ENCODE assay signal across 1 cellular context in the genomic region with DNA sequence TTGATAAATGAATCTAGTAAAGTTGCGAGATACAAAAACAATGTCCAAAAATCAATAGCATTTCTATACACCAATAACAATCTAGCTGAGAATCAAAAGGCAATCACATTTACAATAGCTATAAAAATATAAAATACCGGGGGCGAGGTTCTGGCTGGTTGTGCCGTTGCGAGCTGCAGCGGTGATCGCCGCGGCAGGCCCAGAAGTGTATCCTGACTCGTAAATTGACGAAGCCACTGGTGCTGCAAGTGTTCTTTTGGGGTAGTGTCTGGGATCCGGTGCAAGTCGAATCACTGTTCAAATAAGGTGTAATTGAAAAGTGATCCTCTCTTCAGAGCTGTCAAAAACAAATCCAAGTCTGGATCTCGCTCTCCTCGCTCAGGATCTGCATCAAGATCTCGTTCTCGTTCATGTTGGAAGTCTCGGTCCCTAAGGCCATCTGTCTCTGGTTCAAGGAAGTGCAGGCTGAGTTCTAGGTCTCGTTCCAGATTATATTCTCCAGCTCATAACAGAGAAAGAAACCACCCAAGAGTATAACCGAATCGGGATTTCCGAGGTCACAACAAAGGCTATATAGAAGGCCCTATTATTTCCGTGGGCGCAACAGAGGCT.
TF ChIP-seq lines count a peak whose summit lies in the region.

No MANE protein-coding gene starts in this region.

TF ChIP-seq in K562, 482 proteins besides CTCF, POLR2A, EP300 and RAD21 (continued from another document):
- TF ChIP-seq, protein P1, sequence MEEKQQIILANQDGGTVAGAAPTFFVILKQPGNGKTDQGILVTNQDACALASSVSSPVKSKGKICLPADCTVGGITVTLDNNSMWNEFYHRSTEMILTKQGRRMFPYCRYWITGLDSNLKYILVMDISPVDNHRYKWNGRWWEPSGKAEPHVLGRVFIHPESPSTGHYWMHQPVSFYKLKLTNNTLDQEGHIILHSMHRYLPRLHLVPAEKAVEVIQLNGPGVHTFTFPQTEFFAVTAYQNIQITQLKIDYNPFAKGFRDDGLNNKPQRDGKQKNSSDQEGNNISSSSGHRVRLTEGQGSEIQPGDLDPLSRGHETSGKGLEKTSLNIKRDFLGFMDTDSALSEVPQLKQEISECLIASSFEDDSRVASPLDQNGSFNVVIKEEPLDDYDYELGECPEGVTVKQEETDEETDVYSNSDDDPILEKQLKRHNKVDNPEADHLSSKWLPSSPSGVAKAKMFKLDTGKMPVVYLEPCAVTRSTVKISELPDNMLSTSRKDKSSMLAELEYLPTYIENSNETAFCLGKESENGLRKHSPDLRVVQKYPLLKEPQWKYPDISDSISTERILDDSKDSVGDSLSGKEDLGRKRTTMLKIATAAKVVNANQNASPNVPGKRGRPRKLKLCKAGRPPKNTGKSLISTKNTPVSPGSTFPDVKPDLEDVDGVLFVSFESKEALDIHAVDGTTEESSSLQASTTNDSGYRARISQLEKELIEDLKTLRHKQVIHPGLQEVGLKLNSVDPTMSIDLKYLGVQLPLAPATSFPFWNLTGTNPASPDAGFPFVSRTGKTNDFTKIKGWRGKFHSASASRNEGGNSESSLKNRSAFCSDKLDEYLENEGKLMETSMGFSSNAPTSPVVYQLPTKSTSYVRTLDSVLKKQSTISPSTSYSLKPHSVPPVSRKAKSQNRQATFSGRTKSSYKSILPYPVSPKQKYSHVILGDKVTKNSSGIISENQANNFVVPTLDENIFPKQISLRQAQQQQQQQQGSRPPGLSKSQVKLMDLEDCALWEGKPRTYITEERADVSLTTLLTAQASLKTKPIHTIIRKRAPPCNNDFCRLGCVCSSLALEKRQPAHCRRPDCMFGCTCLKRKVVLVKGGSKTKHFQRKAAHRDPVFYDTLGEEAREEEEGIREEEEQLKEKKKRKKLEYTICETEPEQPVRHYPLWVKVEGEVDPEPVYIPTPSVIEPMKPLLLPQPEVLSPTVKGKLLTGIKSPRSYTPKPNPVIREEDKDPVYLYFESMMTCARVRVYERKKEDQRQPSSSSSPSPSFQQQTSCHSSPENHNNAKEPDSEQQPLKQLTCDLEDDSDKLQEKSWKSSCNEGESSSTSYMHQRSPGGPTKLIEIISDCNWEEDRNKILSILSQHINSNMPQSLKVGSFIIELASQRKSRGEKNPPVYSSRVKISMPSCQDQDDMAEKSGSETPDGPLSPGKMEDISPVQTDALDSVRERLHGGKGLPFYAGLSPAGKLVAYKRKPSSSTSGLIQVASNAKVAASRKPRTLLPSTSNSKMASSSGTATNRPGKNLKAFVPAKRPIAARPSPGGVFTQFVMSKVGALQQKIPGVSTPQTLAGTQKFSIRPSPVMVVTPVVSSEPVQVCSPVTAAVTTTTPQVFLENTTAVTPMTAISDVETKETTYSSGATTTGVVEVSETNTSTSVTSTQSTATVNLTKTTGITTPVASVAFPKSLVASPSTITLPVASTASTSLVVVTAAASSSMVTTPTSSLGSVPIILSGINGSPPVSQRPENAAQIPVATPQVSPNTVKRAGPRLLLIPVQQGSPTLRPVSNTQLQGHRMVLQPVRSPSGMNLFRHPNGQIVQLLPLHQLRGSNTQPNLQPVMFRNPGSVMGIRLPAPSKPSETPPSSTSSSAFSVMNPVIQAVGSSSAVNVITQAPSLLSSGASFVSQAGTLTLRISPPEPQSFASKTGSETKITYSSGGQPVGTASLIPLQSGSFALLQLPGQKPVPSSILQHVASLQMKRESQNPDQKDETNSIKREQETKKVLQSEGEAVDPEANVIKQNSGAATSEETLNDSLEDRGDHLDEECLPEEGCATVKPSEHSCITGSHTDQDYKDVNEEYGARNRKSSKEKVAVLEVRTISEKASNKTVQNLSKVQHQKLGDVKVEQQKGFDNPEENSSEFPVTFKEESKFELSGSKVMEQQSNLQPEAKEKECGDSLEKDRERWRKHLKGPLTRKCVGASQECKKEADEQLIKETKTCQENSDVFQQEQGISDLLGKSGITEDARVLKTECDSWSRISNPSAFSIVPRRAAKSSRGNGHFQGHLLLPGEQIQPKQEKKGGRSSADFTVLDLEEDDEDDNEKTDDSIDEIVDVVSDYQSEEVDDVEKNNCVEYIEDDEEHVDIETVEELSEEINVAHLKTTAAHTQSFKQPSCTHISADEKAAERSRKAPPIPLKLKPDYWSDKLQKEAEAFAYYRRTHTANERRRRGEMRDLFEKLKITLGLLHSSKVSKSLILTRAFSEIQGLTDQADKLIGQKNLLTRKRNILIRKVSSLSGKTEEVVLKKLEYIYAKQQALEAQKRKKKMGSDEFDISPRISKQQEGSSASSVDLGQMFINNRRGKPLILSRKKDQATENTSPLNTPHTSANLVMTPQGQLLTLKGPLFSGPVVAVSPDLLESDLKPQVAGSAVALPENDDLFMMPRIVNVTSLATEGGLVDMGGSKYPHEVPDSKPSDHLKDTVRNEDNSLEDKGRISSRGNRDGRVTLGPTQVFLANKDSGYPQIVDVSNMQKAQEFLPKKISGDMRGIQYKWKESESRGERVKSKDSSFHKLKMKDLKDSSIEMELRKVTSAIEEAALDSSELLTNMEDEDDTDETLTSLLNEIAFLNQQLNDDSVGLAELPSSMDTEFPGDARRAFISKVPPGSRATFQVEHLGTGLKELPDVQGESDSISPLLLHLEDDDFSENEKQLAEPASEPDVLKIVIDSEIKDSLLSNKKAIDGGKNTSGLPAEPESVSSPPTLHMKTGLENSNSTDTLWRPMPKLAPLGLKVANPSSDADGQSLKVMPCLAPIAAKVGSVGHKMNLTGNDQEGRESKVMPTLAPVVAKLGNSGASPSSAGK (IDR thresholded peaks at IDR 0.05), result peak; percentile 62
- TF ChIP-seq SMAD4 (CRISPR knock-in tag; conservative IDR thresholded peaks at IDR 0.05) (0 out of 2 replicates have a peak, but pooled peaks have one; percentile 11), BCL6 (CRISPR knock-in tag; IDR thresholded peaks at IDR 0.05) (no peak), LARP7 (IDR thresholded peaks at IDR 0.05) (no peak), MAZ (CRISPR knock-in tag; conservative IDR thresholded peaks at IDR 0.05 in 1 of 2, IDR thresholded peaks at IDR 0.05 in 1 of 2) (peak in 1 of 2 experiments; percentile 13; a peak in 1 of 4 replicates), ZNF644 (tag; IDR thresholded peaks at IDR 0.05; ENCODE audit: low read depth) (0 out of 2 replicates have a peak, but pooled peaks have one; percentile 33), MECOM (CRISPR knock-in tag; IDR thresholded peaks at IDR 0.05) (no peak), CHD2 (IDR thresholded peaks at IDR 0.05; ENCODE audit: low read depth, low read length) (peak; percentile 88), SIX5 (IDR thresholded peaks at IDR 0.05; ENCODE audit: borderline replicate concordance in 1 of 2, insufficient read depth in 1 of 2, low read depth in 1 of 2, low read length in 2 of 2) (no peak), ATF1 (CRISPR knock-in tag; IDR thresholded peaks at IDR 0.05) (no peak), ATF1 (tag; IDR thresholded peaks at IDR 0.05) (0 out of 2 replicates have a peak, but pooled peaks have one; percentile 20), NCOA2 (IDR thresholded peaks at IDR 0.05; ENCODE audit: partially characterized antibody in 2 of 2) (no peak), TEAD1 (CRISPR knock-in tag; IDR thresholded peaks at IDR 0.05) (0 out of 4 replicates have a peak, but pooled peaks of 1 of the 2 experiments have one; percentile 13), RBM25 (IDR thresholded peaks at IDR 0.05; ENCODE audit: low read depth, low read length, severe bottlenecking) (peak; percentile 33), RBFOX2 (IDR thresholded peaks at IDR 0.05; ENCODE audit: low read depth, low read length) (peak; percentile 31; the same call in 1 of the 2 replicates), PHB (CRISPR knock-in tag; IDR thresholded peaks at IDR 0.05) (no peak), CC2D1A (IDR thresholded peaks at IDR 0.05) (peak; percentile 39; the same call in 1 of the 2 replicates)
- TF ChIP-seq, protein P2, sequence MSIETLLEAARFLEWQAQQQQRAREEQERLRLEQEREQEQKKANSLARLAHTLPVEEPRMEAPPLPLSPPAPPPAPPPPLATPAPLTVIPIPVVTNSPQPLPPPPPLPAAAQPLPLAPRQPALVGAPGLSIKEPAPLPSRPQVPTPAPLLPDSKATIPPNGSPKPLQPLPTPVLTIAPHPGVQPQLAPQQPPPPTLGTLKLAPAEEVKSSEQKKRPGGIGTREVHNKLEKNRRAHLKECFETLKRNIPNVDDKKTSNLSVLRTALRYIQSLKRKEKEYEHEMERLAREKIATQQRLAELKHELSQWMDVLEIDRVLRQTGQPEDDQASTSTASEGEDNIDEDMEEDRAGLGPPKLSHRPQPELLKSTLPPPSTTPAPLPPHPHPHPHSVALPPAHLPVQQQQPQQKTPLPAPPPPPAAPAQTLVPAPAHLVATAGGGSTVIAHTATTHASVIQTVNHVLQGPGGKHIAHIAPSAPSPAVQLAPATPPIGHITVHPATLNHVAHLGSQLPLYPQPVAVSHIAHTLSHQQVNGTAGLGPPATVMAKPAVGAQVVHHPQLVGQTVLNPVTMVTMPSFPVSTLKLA (conservative IDR thresholded peaks at IDR 0.05), result 0 out of 4 replicates have a peak, but pooled peaks of 1 of the 2 experiments have one; percentile 3
- TF ChIP-seq, protein P3, sequence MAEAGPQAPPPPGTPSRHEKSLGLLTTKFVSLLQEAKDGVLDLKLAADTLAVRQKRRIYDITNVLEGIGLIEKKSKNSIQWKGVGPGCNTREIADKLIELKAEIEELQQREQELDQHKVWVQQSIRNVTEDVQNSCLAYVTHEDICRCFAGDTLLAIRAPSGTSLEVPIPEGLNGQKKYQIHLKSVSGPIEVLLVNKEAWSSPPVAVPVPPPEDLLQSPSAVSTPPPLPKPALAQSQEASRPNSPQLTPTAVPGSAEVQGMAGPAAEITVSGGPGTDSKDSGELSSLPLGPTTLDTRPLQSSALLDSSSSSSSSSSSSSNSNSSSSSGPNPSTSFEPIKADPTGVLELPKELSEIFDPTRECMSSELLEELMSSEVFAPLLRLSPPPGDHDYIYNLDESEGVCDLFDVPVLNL (CRISPR knock-in tag; IDR thresholded peaks at IDR 0.05; ENCODE audit: low read depth), result no peak
- TF ChIP-seq, protein P4, sequence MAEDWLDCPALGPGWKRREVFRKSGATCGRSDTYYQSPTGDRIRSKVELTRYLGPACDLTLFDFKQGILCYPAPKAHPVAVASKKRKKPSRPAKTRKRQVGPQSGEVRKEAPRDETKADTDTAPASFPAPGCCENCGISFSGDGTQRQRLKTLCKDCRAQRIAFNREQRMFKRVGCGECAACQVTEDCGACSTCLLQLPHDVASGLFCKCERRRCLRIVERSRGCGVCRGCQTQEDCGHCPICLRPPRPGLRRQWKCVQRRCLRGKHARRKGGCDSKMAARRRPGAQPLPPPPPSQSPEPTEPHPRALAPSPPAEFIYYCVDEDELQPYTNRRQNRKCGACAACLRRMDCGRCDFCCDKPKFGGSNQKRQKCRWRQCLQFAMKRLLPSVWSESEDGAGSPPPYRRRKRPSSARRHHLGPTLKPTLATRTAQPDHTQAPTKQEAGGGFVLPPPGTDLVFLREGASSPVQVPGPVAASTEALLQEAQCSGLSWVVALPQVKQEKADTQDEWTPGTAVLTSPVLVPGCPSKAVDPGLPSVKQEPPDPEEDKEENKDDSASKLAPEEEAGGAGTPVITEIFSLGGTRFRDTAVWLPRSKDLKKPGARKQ (CRISPR knock-in tag; IDR thresholded peaks at IDR 0.05), result peak; percentile 74; the same call in 1 of the 2 replicates
- TF ChIP-seq, protein P5, sequence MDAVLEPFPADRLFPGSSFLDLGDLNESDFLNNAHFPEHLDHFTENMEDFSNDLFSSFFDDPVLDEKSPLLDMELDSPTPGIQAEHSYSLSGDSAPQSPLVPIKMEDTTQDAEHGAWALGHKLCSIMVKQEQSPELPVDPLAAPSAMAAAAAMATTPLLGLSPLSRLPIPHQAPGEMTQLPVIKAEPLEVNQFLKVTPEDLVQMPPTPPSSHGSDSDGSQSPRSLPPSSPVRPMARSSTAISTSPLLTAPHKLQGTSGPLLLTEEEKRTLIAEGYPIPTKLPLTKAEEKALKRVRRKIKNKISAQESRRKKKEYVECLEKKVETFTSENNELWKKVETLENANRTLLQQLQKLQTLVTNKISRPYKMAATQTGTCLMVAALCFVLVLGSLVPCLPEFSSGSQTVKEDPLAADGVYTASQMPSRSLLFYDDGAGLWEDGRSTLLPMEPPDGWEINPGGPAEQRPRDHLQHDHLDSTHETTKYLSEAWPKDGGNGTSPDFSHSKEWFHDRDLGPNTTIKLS (IDR thresholded peaks at IDR 0.05; ENCODE audit: borderline replicate concordance, low read depth), result peak; percentile 92; the same call in 1 of the 2 replicates
